25 cellular contexts compared by ENCODE assay signal in genomic region chr1:232044728-232045127, GRCh38.
"Had no signal": no experiment of that assay in that cellular context is flagged by ENCODE, and none has a peak within 500 bp of the region (broad histone marks: within the 10 kb centered on the region; RNA-seq: fewer than 3 reads in every experiment).

No MANE protein-coding gene starts in this region.

- H3K4me1 ChIP-seq: left lung, lower lobe of right lung, right atrium auricular region, right lobe of liver, stomach, testis, transverse colon, upper lobe of left lung had no signal

- DNase-seq: hippocampal formation; kidney glomerular epithelial cell; left colon; left lung; lower lobe of right lung; mesendoderm; naive thymus-derived CD4-positive, alpha-beta T cell; ovary; right lobe of liver; stimulated activated CD4-positive, alpha-beta T cell treated with anti-CD3 and anti-CD28 coated beads, Interleukin-15, amount 100 ng/mL, for 24 hours; stimulated activated CD4-positive, alpha-beta T cell treated with anti-CD3 and anti-CD28 coated beads, Interleukin-2, amount 100 ng/mL, for 24 hours; stimulated activated CD4-positive, alpha-beta T cell treated with anti-CD3 and anti-CD28 coated beads, Interleukin-4, amount 100 ng/mL, for 1 hour; stimulated activated naive B cell treated with anti-CD40 and anti-IgM and Interleukin-4, amounts not matched to agents 10 μg/mL and 1 μg/mL and 100 μg/mL, for 72 hours; stimulated activated naive CD8-positive, alpha-beta T cell treated with anti-CD3 and anti-CD28 coated beads, Interleukin-15, Interleukin-2, amounts not matched to agents 100 U/mL and 50 U/mL, for 24 hours; stomach; testis; thyroid gland; transverse colon; upper lobe of left lung had no signal

- H3K27ac Mint-ChIP-seq: mesothelial cell of epicardium; naive thymus-derived CD4-positive, alpha-beta T cell; natural killer cell treated with Interleukin-12 subunit alpha and Interleukin-12 subunit beta and Interleukin-15 and Interleukin-18, amount 100 ng/mL, for 72 hours; progenitor cell of endocrine pancreas; stimulated activated naive B cell treated with anti-CD40 and anti-IgM and Interleukin-4, amounts not matched to agents 10 μg/mL and 1 μg/mL and 100 μg/mL, for 72 hours had no signal

- H3K9me3 ChIP-seq: left lung, lower lobe of right lung, neutrophil, ovary, right atrium auricular region, right lobe of liver, stomach, testis, thyroid gland, transverse colon, upper lobe of left lung had no signal

- H3K4me1 Mint-ChIP-seq: naive thymus-derived CD4-positive, alpha-beta T cell; stimulated activated naive B cell treated with anti-CD40 and anti-IgM and Interleukin-4, amounts not matched to agents 10 μg/mL and 1 μg/mL and 100 μg/mL, for 72 hours had no signal

- H3K36me3 ChIP-seq: left lung, lower lobe of right lung, neutrophil, ovary, right atrium auricular region, right lobe of liver, stomach, thyroid gland, transverse colon, upper lobe of left lung had no signal

- H3K4me3 Mint-ChIP-seq: mesothelial cell of epicardium; naive thymus-derived CD4-positive, alpha-beta T cell; natural killer cell treated with Interleukin-12 subunit alpha and Interleukin-12 subunit beta and Interleukin-15 and Interleukin-18, amount 100 ng/mL, for 72 hours; stimulated activated naive B cell treated with anti-CD40 and anti-IgM and Interleukin-4, amounts not matched to agents 10 μg/mL and 1 μg/mL and 100 μg/mL, for 72 hours had no signal

- H3K27me3 ChIP-seq: left lung, neutrophil, ovary, right atrium auricular region, right lobe of liver, testis, thyroid gland, transverse colon, upper lobe of left lung had no signal

- ATAC-seq: left colon; left lung; lower lobe of right lung; naive thymus-derived CD4-positive, alpha-beta T cell; natural killer cell treated with Interleukin-12 subunit alpha and Interleukin-12 subunit beta and Interleukin-15 and Interleukin-18, amount 100 ng/mL, for 72 hours; right lobe of liver; stimulated activated naive B cell treated with anti-CD40 and anti-IgM and Interleukin-4, amounts not matched to agents 10 μg/mL and 1 μg/mL and 100 μg/mL, for 72 hours; stimulated activated naive CD8-positive, alpha-beta T cell treated with anti-CD3 and anti-CD28 coated beads, Interleukin-15, Interleukin-2, amounts not matched to agents 100 U/mL and 50 U/mL, for 24 hours had no signal

- H3K36me3 Mint-ChIP-seq: mesothelial cell of epicardium; natural killer cell treated with Interleukin-12 subunit alpha and Interleukin-12 subunit beta and Interleukin-15 and Interleukin-18, amount 100 ng/mL, for 72 hours; stimulated activated naive B cell treated with anti-CD40 and anti-IgM and Interleukin-4, amounts not matched to agents 10 μg/mL and 1 μg/mL and 100 μg/mL, for 72 hours had no signal

- H3K9me3 Mint-ChIP-seq: mesothelial cell of epicardium had no signal

- H3K4me3 ChIP-seq: left lung, lower lobe of right lung, ovary, right atrium auricular region, right lobe of liver, smooth muscle cell, stomach, testis, thyroid gland, transverse colon, upper lobe of left lung had no signal

- H3K4me2 ChIP-seq: smooth muscle cell had no signal

- H3K27ac ChIP-seq: left lung, lower lobe of right lung, neutrophil, ovary, right atrium auricular region, right lobe of liver, stomach, testis, thyroid gland, transverse colon, upper lobe of left lung had no signal
